Comparison of ENCODE assay signal across 23 cellular contexts in the genomic region with DNA sequence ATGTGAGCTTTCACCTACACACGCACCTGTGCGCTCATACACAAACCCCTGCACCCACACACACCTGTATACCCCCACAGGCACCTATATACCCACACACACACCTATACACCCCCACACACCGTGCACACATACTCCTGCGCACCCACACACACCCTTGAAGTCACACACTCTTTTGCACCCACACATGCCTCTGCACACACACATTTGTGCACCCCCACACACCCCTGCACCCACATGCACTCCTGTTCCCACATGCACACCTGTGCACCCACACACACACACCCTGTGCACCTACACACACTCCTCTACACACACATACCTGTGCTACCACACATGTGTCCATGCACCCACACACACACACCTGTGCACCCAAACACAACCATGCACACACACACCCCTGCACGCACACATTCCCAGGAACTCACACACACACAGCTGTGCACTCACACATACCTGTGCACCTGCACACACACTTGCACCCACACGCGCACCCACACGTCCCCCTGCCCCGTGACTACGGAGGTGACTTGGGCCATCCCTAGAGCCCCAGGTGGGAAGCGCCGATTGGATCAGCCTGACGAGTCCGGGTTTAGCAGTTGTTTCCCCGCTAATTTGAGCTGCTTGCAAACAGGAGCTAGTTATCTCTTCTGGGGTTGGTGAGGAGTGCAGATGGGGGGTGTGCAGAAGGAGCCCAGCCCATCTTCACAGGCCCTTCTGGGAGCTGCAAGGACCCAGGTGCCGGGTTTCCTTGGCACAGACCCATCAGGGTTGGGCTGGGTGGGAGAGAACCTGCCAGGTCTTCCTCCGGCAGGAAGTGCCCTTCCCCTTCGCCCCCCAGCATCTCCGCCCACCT.
DNase-seq lines count a peak whose midpoint lies in the region; ATAC-seq, FAIRE-seq and TF ChIP-seq lines count a peak whose summit lies in the region.
"Had no signal": no experiment of that assay in that cellular context is flagged by ENCODE, and none has a peak within 500 bp of the region (broad histone marks: within the 10 kb centered on the region; RNA-seq: fewer than 3 reads in every experiment).

No MANE protein-coding gene starts in this region.

- DNase-seq in HTR-8/SVneo (ENCODE audit: insufficient read length, low spot score) (no peak), endodermal cell (peak; percentile 34), sigmoid colon (peak; percentile 50), MG63 (no peak)
- no peak for DNase-seq in stimulated activated CD4-positive, alpha-beta T cell treated with anti-CD3 and anti-CD28 coated beads, Interleukin-2, amount 100 ng/mL, for 24 hours
- DNase-seq: DMS79, H9, Kasumi-1, MM.1S, NCI-H1092 treated with DMSO at 0.1 percent for 48 hours, NCI-H146, NCI-H2029 treated with DMSO at 0.1 percent for 48 hours, NCI-H748 treated with DMSO at 0.1 percent for 48 hours, OCI-M1, RPMI8226, SIG-M5 had no signal

- H3K27me3 Mint-ChIP-seq in endodermal cell (ENCODE audit: insufficient read depth): no peaks in the 10 kb centered on the region

- H3K36me3 Mint-ChIP-seq in endodermal cell (ENCODE audit: low read depth): no peaks in the 10 kb centered on the region

- no peaks in the 10 kb centered on the region for H3K9me3 ChIP-seq in BLaER1 treated with 17β-estradiol and CSF1 and Interleukin-3, amounts not matched to agents 10 nM and 100 nM (replicated peaks in 1 of 11)
- no peaks in the 10 kb centered on the region for H3K9me3 ChIP-seq in endodermal cell (ENCODE audit: control insufficient read depth, low read length)
- H3K9me3 ChIP-seq in sigmoid colon: no peaks in the 10 kb centered on the region
- H3K9me3 ChIP-seq in MG63: no peaks in the 10 kb centered on the region

- intact Hi-C loops in sigmoid colon (cut with DNase I): no loop called here

- TF ChIP-seq EP300 in sigmoid colon (IDR thresholded peaks at IDR 0.05): no peak

- peaks cover 52 to 81% (median 78%) of the 10 kb centered on the region in 10 experiments for H3K4me1 ChIP-seq in BLaER1 treated with 17β-estradiol and CSF1 and Interleukin-3, amounts not matched to agents 10 nM and 100 nM
- H3K4me1 ChIP-seq in endodermal cell (ENCODE audit: control insufficient read depth, insufficient read depth, low read length) (no peaks in the 10 kb centered on the region), sigmoid colon (no peaks in the 10 kb centered on the region)

- no peaks in the 10 kb centered on the region for H3K36me3 ChIP-seq in BLaER1 treated with 17β-estradiol and CSF1 and Interleukin-3, amounts not matched to agents 10 nM and 100 nM
- H3K36me3 ChIP-seq in endodermal cell (ENCODE audit: control insufficient read depth, insufficient read depth, low read length): no peaks in the 10 kb centered on the region
- no peaks in the 10 kb centered on the region for H3K36me3 ChIP-seq in sigmoid colon
- no peaks in the 10 kb centered on the region for H3K36me3 ChIP-seq in MG63

- H3K9me3 Mint-ChIP-seq in endodermal cell: no peaks in the 10 kb centered on the region
- H3K9me3 Mint-ChIP-seq: H9, IgD-negative memory B cell had no signal

- no peak overlapping the region for H3K4me3 ChIP-seq in BLaER1 treated with 17β-estradiol and CSF1 and Interleukin-3, amounts not matched to agents 10 nM and 100 nM
- H3K4me3 ChIP-seq in endodermal cell (ENCODE audit: low read length): no peak overlapping the region
- no peak overlapping the region for H3K4me3 ChIP-seq in sigmoid colon
- H3K4me3 ChIP-seq in MG63: no peak overlapping the region

- peak; percentile 74 for FAIRE-seq in HTR-8/SVneo (lab: Jason Lieb, UNC)

- no peak for ATAC-seq in HG03442 (IDR thresholded peaks at IDR 0.05; ENCODE audit: unreplicated experiment)
- no peak for ATAC-seq in HG03196 (IDR thresholded peaks at IDR 0.05; ENCODE audit: unreplicated experiment)
- ATAC-seq: SK-N-SH treated with all-trans-retinoic acid at 6 μM for 48 hours had no signal

- WGBS in endodermal cell (ENCODE audit: insufficient coverage in 1 of 2, insufficient read length in 1 of 2), 2 experiments: 91 to 94% methylated on average over 9 to 17 of the region's 19 CpGs
- WGBS in sigmoid colon, 2 donors: 90 to 92% methylated on average over 19 of the region's 19 CpGs

- no peak overlapping the region for H3K27ac ChIP-seq in BLaER1 treated with 17β-estradiol and CSF1 and Interleukin-3, amounts not matched to agents 10 nM and 100 nM
- H3K27ac ChIP-seq in endodermal cell (ENCODE audit: low read depth, low read length): no peak overlapping the region
- H3K27ac ChIP-seq in sigmoid colon: no peak overlapping the region
- H3K27ac ChIP-seq: C4-2B, HL-60 had no signal

- no peaks in the 10 kb centered on the region for H3K27me3 ChIP-seq in BLaER1 treated with 17β-estradiol and CSF1 and Interleukin-3, amounts not matched to agents 10 nM and 100 nM
- H3K27me3 ChIP-seq in endodermal cell (ENCODE audit: control insufficient read depth, insufficient read depth, low read length, poor library complexity, severe bottlenecking) (no peaks in the 10 kb centered on the region), sigmoid colon (no peaks in the 10 kb centered on the region), MG63 (no peaks in the 10 kb centered on the region)

- TF ChIP-seq POLR2A in sigmoid colon (IDR thresholded peaks at IDR 0.05): no peak

- no peak overlapping the region for H3K27ac Mint-ChIP-seq in endodermal cell
- H3K27ac Mint-ChIP-seq: IgD-negative memory B cell had no signal

- no peak overlapping the region for H3K4me3 Mint-ChIP-seq in endodermal cell
- H3K4me3 Mint-ChIP-seq: H9 had no signal

- no peak overlapping the region for H3K9ac ChIP-seq in BLaER1 treated with 17β-estradiol and CSF1 and Interleukin-3, amounts not matched to agents 10 nM and 100 nM
- no peak overlapping the region for H3K9ac ChIP-seq in endodermal cell (ENCODE audit: extremely low read depth, low read length, poor library complexity, severe bottlenecking)

- H3K4me1 Mint-ChIP-seq in endodermal cell: peaks cover 6% of the 10 kb centered on the region

- TF ChIP-seq CTCF in endodermal cell (conservative IDR thresholded peaks at IDR 0.05) (no peak), sigmoid colon (IDR thresholded peaks at IDR 0.05) (no peak)

- H4K20me1 ChIP-seq in BLaER1 treated with 17β-estradiol and CSF1 and Interleukin-3, amounts not matched to agents 10 nM and 100 nM: no peaks in the 10 kb centered on the region

- peak overlapping the region in 6 of 11 experiments; percentile 6 to 97 (median 84); a peak in 7 of 22 replicates for H3K4me2 ChIP-seq in BLaER1 treated with 17β-estradiol and CSF1 and Interleukin-3, amounts not matched to agents 10 nM and 100 nM

Comparison
In these comparisons a context has a peak if more than half of its experiments do, and no peak if none do; other contexts are left out.
1. DNase-seq: peak in endodermal cell (single experiment) and sigmoid colon (single experiment); none in HTR-8/SVneo (single experiment), stimulated activated CD4-positive, alpha-beta T cell treated with anti-CD3 and anti-CD28 coated beads, Interleukin-2, amount 100 ng/mL, for 24 hours (0 of 2) and MG63 (single experiment).